In genomic region chr5:93430139-93430538, GRCh38 we compare ENCODE assay signal across 26 cellular contexts.
"Had no signal": no experiment of that assay in that cellular context is flagged by ENCODE, and none has a peak within 500 bp of the region (broad histone marks: within the 10 kb centered on the region; RNA-seq: fewer than 3 reads in every experiment).

No MANE protein-coding gene starts in this region.

- H3K4me1 Mint-ChIP-seq: activated B cell treated with CpG ODN at 0.5 μM for 24 hours; activated T-helper 17 cell treated with anti-CD3 and anti-CD28 coated beads, Interleukin-2, amount 50 U/mL, for 72 hours; T-helper 17 cell had no signal

- H3K27ac Mint-ChIP-seq: activated B cell treated with CpG ODN at 0.5 μM for 24 hours; activated CD8-positive, alpha-beta T cell treated with anti-CD3 and anti-CD28 coated beads for 36 hours; activated naive CD8-positive, alpha-beta T cell; activated T-helper 17 cell treated with anti-CD3 and anti-CD28 coated beads, Interleukin-2, amount 50 U/mL, for 72 hours; effector memory CD8-positive, alpha-beta T cell; T-helper 17 cell; T-helper 2 cell treated with Interferon-gamma antibody and Interleukin-4, amounts not matched to agents 5 μg/mL and 100 μg/mL, for 36 hours had no signal

- H3K36me3 ChIP-seq: WERI-Rb-1 had no signal

- ATAC-seq: activated CD4-positive, CD25-positive, alpha-beta regulatory T cell treated with anti-CD3 and anti-CD28 coated beads, Interleukin-2, amount 50 U/mL, for 24 hours; activated CD8-positive, alpha-beta T cell treated with anti-CD3 and anti-CD28 coated beads for 36 hours; activated T-cell treated with anti-CD3 and anti-CD28 coated beads, Interleukin-2, amount 50 U/mL, for 4 hours; activated T-helper 17 cell treated with anti-CD3 and anti-CD28 coated beads, Interleukin-2, amount 50 U/mL, for 72 hours; effector memory CD8-positive, alpha-beta T cell; T-helper 17 cell had no signal

- DNase-seq: activated B cell treated with CpG ODN at 0.5 μM for 24 hours; activated CD4-positive, alpha-beta T cell treated with anti-CD3 and anti-CD28 coated beads for 48 hours; activated CD4-positive, alpha-beta T cell treated with anti-CD3 and anti-CD28 coated beads, Interleukin-2, amount 50 U/mL, for 1 hour; activated CD4-positive, alpha-beta T cell treated with anti-CD3 and anti-CD28 coated beads, Interleukin-2, amount 50 U/mL, for 48 hours; activated CD8-positive, alpha-beta memory T cell treated with anti-CD3 and anti-CD28 coated beads for 24 hours; activated CD8-positive, alpha-beta T cell treated with anti-CD3 and anti-CD28 coated beads for 36 hours; activated effector memory CD4-positive, alpha-beta T cell treated with Interleukin-2 at 50 U/mL for 16 hours; activated gamma-delta T cell treated with Interleukin-2 at 50 U/mL for 16 hours; activated naive CD4-positive, alpha-beta T cell treated with anti-CD3 and anti-CD28 coated beads, Interleukin-2, amount 50 U/mL, for 16 hours; activated naive CD4-positive, alpha-beta T cell treated with Interleukin-2 at 50 U/mL for 16 hours; activated T-cell treated with anti-CD3 and anti-CD28 coated beads, Interleukin-2, amount 50 U/mL, for 4 hours; amniotic stem cell; cortex of kidney; dermis blood vessel endothelial cell; effector CD4-positive, alpha-beta T cell; effector memory CD8-positive, alpha-beta T cell; foreskin fibroblast; T-helper 1 cell; T-helper 17 cell; T1000; WERI-Rb-1 had no signal

- H3K4me3 Mint-ChIP-seq: activated B cell treated with CpG ODN at 0.5 μM for 24 hours; activated CD8-positive, alpha-beta T cell treated with anti-CD3 and anti-CD28 coated beads for 36 hours; activated naive CD8-positive, alpha-beta T cell; activated T-cell treated with anti-CD3 and anti-CD28 coated beads, Interleukin-2, amount 50 U/mL, for 4 hours; activated T-helper 17 cell treated with anti-CD3 and anti-CD28 coated beads, Interleukin-2, amount 50 U/mL, for 72 hours; effector memory CD8-positive, alpha-beta T cell; T-helper 17 cell; T-helper 2 cell treated with Interferon-gamma antibody and Interleukin-4, amounts not matched to agents 5 μg/mL and 100 μg/mL, for 36 hours had no signal

- H3K36me3 Mint-ChIP-seq: activated naive CD8-positive, alpha-beta T cell had no signal

- H3K27ac ChIP-seq: epithelial cell of prostate, WERI-Rb-1 had no signal

- H3K9me3 Mint-ChIP-seq: activated B cell treated with CpG ODN at 0.5 μM for 24 hours; activated CD8-positive, alpha-beta T cell treated with anti-CD3 and anti-CD28 coated beads for 36 hours; activated T-cell treated with anti-CD3 and anti-CD28 coated beads, Interleukin-2, amount 50 U/mL, for 4 hours; activated T-helper 17 cell treated with anti-CD3 and anti-CD28 coated beads, Interleukin-2, amount 50 U/mL, for 72 hours; effector memory CD8-positive, alpha-beta T cell; T-helper 2 cell treated with Interferon-gamma antibody and Interleukin-4, amounts not matched to agents 5 μg/mL and 100 μg/mL, for 36 hours had no signal
